Comparison of ENCODE assay signal across 1 cellular context in genomic region chr3:136909187-136909586, GRCh38.
TF ChIP-seq lines count a peak whose summit lies in the region.

No MANE protein-coding gene starts in this region.

TF ChIP-seq in GM12878, 131 proteins besides CTCF, POLR2A, EP300 and RAD21 (continued from another document):
- TF ChIP-seq STAT3 (IDR thresholded peaks at IDR 0.05; ENCODE audit: low read depth, low read length), result no peak
